32 cellular contexts compared by ENCODE assay signal in genomic region chr10:72132854-72133253, GRCh38. TPM values are rescaled to one million over a fixed set of nuclear protein-coding genes. Genes with fewer than 3 reads are reported as not detected.
A peak's percentile ranks its signal among the peaks of the same experiment; 100 is the strongest.
DNase-seq lines count a peak whose midpoint lies in the region; ATAC-seq and TF ChIP-seq lines count a peak whose summit lies in the region.
"Had no signal": no experiment of that assay in that cellular context is flagged by ENCODE, and none has a peak within 500 bp of the region (broad histone marks: within the 10 kb centered on the region; RNA-seq: fewer than 3 reads in every experiment).

No MANE protein-coding gene starts in this region.

- H2AFZ ChIP-seq in mammary epithelial cell (ENCODE audit: low read depth, low read length), result no peak overlapping the region
- H2AFZ ChIP-seq: hepatocyte had no signal

- peaks cover 5% of the 10 kb centered on the region for H3K4me1 ChIP-seq in mammary epithelial cell (ENCODE audit: insufficient read depth, low read length)
- H3K4me1 ChIP-seq: foreskin keratinocyte, Peyer's patch, right atrium auricular region, thyroid gland had no signal

- no peak overlapping the region for H3K4me2 ChIP-seq in mammary epithelial cell (ENCODE audit: insufficient read depth, low read depth, low read length)
- H3K4me2 ChIP-seq: hepatocyte had no signal

- CTCF ChIA-PET in mammary epithelial cell (lab: Charles Lee; ENCODE audit: low non-redundant PET), result interaction anchor here (1.3 kb wide), 1 partner anchor 85 kb away, joined by 9 read pairs; no protein-coding TSS in a partner anchor

- no peaks in the 10 kb centered on the region for H4K20me1 ChIP-seq in mammary epithelial cell (ENCODE audit: insufficient read depth, low read length)

- dilution Hi-C loops in mammary epithelial cell (cut with HindIII; ENCODE audit: low sequenced_read_pairs), result loop anchor here (25.0 kb wide), 1 partner anchor 204 kb away; no protein-coding TSS in a partner anchor

- H3K27ac ChIP-seq in mammary epithelial cell (ENCODE audit: insufficient read depth, low read depth, low read length), result no peak overlapping the region
- H3K27ac ChIP-seq: cardiac muscle cell, coronary artery, foreskin keratinocyte, hepatocyte, ovary, Peyer's patch, thyroid gland had no signal

- in situ Hi-C loops in mammary epithelial cell (cut with MboI; ENCODE audit: low sequenced_read_pairs in 2 of 2), result loop anchor here (25.0 kb wide), 1 partner anchor 204 kb away; no protein-coding TSS in a partner anchor

- peak overlapping the region; percentile 2 for H3K27ac Mint-ChIP-seq in memory B cell
- no peak overlapping the region for H3K27ac Mint-ChIP-seq in type B pancreatic cell
- H3K27ac Mint-ChIP-seq: nephron had no signal

- no peaks in the 10 kb centered on the region; the same call in 1 of the 2 replicates for H3K36me3 ChIP-seq in GM06990 (ENCODE audit: control insufficient read depth, insufficient read depth, low read length)
- no peaks in the 10 kb centered on the region for H3K36me3 ChIP-seq in mammary epithelial cell (ENCODE audit: insufficient read depth, low read length)
- H3K36me3 ChIP-seq: ovary, right atrium auricular region, thyroid gland had no signal

- H3K9me3 Mint-ChIP-seq in memory B cell (no peaks in the 10 kb centered on the region), type B pancreatic cell (no peaks in the 10 kb centered on the region)
- H3K9me3 Mint-ChIP-seq: CD4-positive, alpha-beta memory T cell; immature natural killer cell; nephron had no signal

- no TSS peak for BruUV-seq in mammary epithelial cell (replicated peaks; lab: Mats Ljungman, UMichigan)

- no peak overlapping the region for H3K4me3 ChIP-seq in GM06990 (replicated peaks; ENCODE audit: low read depth, low read length)
- no peak overlapping the region for H3K4me3 ChIP-seq in mammary epithelial cell (replicated peaks in 1 of 3; ENCODE audit: insufficient read depth in 1 of 3, low read depth in 2 of 3, low read length in 3 of 3)
- H3K4me3 ChIP-seq: cardiac muscle cell, coronary artery, hepatocyte, left lung, ovary, Peyer's patch, right atrium auricular region, spleen, thyroid gland had no signal

- ATAC-seq in GM18907 (IDR thresholded peaks at IDR 0.05; ENCODE audit: unreplicated experiment), result peak; percentile 20
- ATAC-seq in HG03097 (IDR thresholded peaks at IDR 0.05; ENCODE audit: low FRiP score, unreplicated experiment), result peak; percentile 8
- ATAC-seq in memory B cell (ENCODE audit: low read depth), result no peak
- ATAC-seq: esophagus mucosa, foreskin keratinocyte had no signal

- H3K79me2 ChIP-seq in mammary epithelial cell (ENCODE audit: insufficient read depth, low read length), result no peaks in the 10 kb centered on the region
- H3K79me2 ChIP-seq: hepatocyte had no signal

- H3K27me3 ChIP-seq in GM06990 (replicated peaks; ENCODE audit: control insufficient read depth, insufficient read depth, low read length) (no peaks in the 10 kb centered on the region), mammary epithelial cell (ENCODE audit: insufficient read depth, low read length) (no peaks in the 10 kb centered on the region)
- H3K27me3 ChIP-seq: cardiac muscle cell, foreskin keratinocyte, hepatocyte, left lung, ovary, Peyer's patch, right atrium auricular region, spleen, thyroid gland had no signal

- H3K27me3 Mint-ChIP-seq in memory B cell, result no peaks in the 10 kb centered on the region
- no peaks in the 10 kb centered on the region for H3K27me3 Mint-ChIP-seq in type B pancreatic cell
- H3K27me3 Mint-ChIP-seq: CD4-positive, alpha-beta memory T cell had no signal

- H3K36me3 Mint-ChIP-seq in memory B cell (peaks cover 17% of the 10 kb centered on the region), type B pancreatic cell (peaks cover 23% of the 10 kb centered on the region)

- intact Hi-C loops in mammary epithelial cell (cut with micrococcal nuclease), result no loop called here

- H3K9ac ChIP-seq in mammary epithelial cell (ENCODE audit: insufficient read depth, low read length), result no peak overlapping the region

- DNase-seq in GM06990 (ENCODE audit: extremely low read depth, insufficient read length) (peak; percentile 22), memory B cell (ENCODE audit: low spot score in 2 of 2) (no peak), mammary epithelial cell (no peak), C1 segment of cervical spinal cord (lab: John Stamatoyannopoulos, UW) (no peak), type B pancreatic cell (ENCODE audit: extremely low spot score, unreplicated experiment) (no peak)
- DNase-seq: activated CD4-positive, alpha-beta T cell treated with anti-CD3 and anti-CD28 coated beads for 1 hour; activated CD8-positive, alpha-beta T cell treated with anti-CD3 and anti-CD28 coated beads, Interleukin-2, amount 10 ng/mL, durations not matched to agents 7 days and 5 days; activated naive CD4-positive, alpha-beta T cell treated with Interleukin-2 at 50 U/mL for 16 hours; activated T-cell treated with anti-CD3 and anti-CD28 coated beads, Interleukin-2, amount 50 U/mL, for 1 hour; aorta; CD4-positive, alpha-beta memory T cell; DMS153; KBM-7; left lung; NCI-H510A treated with DMSO at 0.1 percent for 48 hours; ovary; Peyer's patch; spleen; stimulated activated CD4-positive, alpha-beta T cell treated with anti-CD3 and anti-CD28 coated beads, Interleukin-4, amount 100 ng/mL, for 1 hour; stimulated activated naive CD4-positive, alpha-beta T cell treated with Interleukin-2 at 50 U/mL for 16 hours; T-helper 1 cell; thyroid gland had no signal

- 86% methylated on average over 4 of the region's 4 CpGs for WGBS in mammary epithelial cell (ENCODE audit: low coverage, missing lambda C conversion rate)

- peaks cover 2% of the 10 kb centered on the region for H3K9me3 ChIP-seq in mammary epithelial cell (replicated peaks; ENCODE audit: insufficient read depth, low read length)
- H3K9me3 ChIP-seq: ovary, Peyer's patch, right atrium auricular region, thyroid gland had no signal

- TF ChIP-seq CTCF in GM06990 (IDR thresholded peaks at IDR 0.05; ENCODE audit: insufficient read depth, low read length, poor library complexity, severe bottlenecking) (no peak), mammary epithelial cell (conservative IDR thresholded peaks at IDR 0.05 in 1 of 2, IDR thresholded peaks at IDR 0.05 in 1 of 2; ENCODE audit: extremely low read depth in 1 of 2, insufficient read depth in 1 of 2, low read depth in 1 of 2, low read length in 2 of 2) (no peak), type B pancreatic cell (conservative IDR thresholded peaks at IDR 0.05) (no peak)

- H3K4me1 Mint-ChIP-seq in memory B cell (peaks cover 23% of the 10 kb centered on the region), type B pancreatic cell (ENCODE audit: unreplicated experiment) (peaks cover 6% of the 10 kb centered on the region)
- H3K4me1 Mint-ChIP-seq: nephron had no signal

- H3K4me3 Mint-ChIP-seq in memory B cell (no peak overlapping the region), type B pancreatic cell (no peak overlapping the region)
- H3K4me3 Mint-ChIP-seq: immature natural killer cell, nephron had no signal

RNA-seq across cellular contexts. Expression of gene SPOCK2, which starts 44.5 kb away (rescaled TPM):
- total RNA-seq in mammary epithelial cell (10 to 100 TPM in 1 of 2 donors, under 1 TPM in 1; 0.49 to 20.2 TPM), type B pancreatic cell (ENCODE audit: low replicate concordance) (13.8 TPM in 2 replicates)
- polyA plus RNA-seq in mammary epithelial cell, result 0.10 TPM
- 0.62 TPM for polyA minus RNA-seq in mammary epithelial cell
